In genomic region chr9:112193562-112194288, GRCh38 we compare ENCODE assay signal across 20 cellular contexts. TPM values are rescaled to one million over a fixed set of nuclear protein-coding genes. Genes with fewer than 3 reads are reported as not detected.
DNase-seq lines count a peak whose midpoint lies in the region; ATAC-seq, FAIRE-seq and TF ChIP-seq lines count a peak whose summit lies in the region.
"Had no signal": no experiment of that assay in that cellular context is flagged by ENCODE, and none has a peak within 500 bp of the region (broad histone marks: within the 10 kb centered on the region; RNA-seq: fewer than 3 reads in every experiment).

No MANE protein-coding gene starts in this region.

- H3K27ac ChIP-seq in astrocyte (ENCODE audit: low read depth, low read length) (no peak overlapping the region), vagina (peak overlapping the region; percentile 3)
- no peak overlapping the region for H3K27ac ChIP-seq in CD4-positive, alpha-beta T cell (ENCODE audit: low read depth, low read length)
- H3K27ac ChIP-seq: PC-9, stomach had no signal

- no peak overlapping the region for H2AFZ ChIP-seq in astrocyte (ENCODE audit: low read depth, low read length)
- H2AFZ ChIP-seq: PC-9 had no signal

- H3K36me3 ChIP-seq in astrocyte (ENCODE audit: insufficient read depth, low read length) (no peaks in the 10 kb centered on the region), vagina (no peaks in the 10 kb centered on the region)
- H3K36me3 ChIP-seq: breast epithelium, stomach had no signal

- no peak overlapping the region for H3K4me3 Mint-ChIP-seq in stimulated activated naive CD8-positive, alpha-beta T cell treated with anti-CD3 and anti-CD28 coated beads, Interleukin-15, amount 100 ng/mL, for 72 hours
- H3K4me3 Mint-ChIP-seq in astrocyte (ENCODE audit: unreplicated experiment) = no peak overlapping the region
- H3K4me3 Mint-ChIP-seq in CD4-positive, alpha-beta T cell = no peak overlapping the region
- H3K4me3 Mint-ChIP-seq: activated CD4-positive, alpha-beta memory T cell treated with anti-CD3 and anti-CD28 coated beads, Interleukin-2, amount 10 ng/mL, durations not matched to agents 7 days and 5 days; activated naive CD8-positive, alpha-beta T cell treated with anti-CD3 and anti-CD28 coated beads, Interleukin-2, amount 10 ng/mL, durations not matched to agents 7 days and 5 days; activated T-cell treated with anti-CD3 and anti-CD28 coated beads, Interleukin-2, amount 50 U/mL, for 72 hours; CD4-positive, alpha-beta memory T cell; immature natural killer cell had no signal

- intact Hi-C loops in vagina (cut with DNase I) = no loop called here
- intact Hi-C loops in CD4-positive, alpha-beta T cell (cut with DNase I, micrococcal nuclease) = no loop called here

- ATAC-seq in stimulated activated naive CD8-positive, alpha-beta T cell treated with anti-CD3 and anti-CD28 coated beads, Interleukin-15, Interleukin-2, amounts not matched to agents 100 U/mL and 50 U/mL, for 24 hours = peak; percentile 83
- no peak for ATAC-seq in stimulated activated naive CD8-positive, alpha-beta T cell treated with anti-CD3 and anti-CD28 coated beads, Interleukin-15, amount 100 ng/mL, for 72 hours
- no peak for ATAC-seq in HG03045 (IDR thresholded peaks at IDR 0.05; ENCODE audit: unreplicated experiment)
- no peak for ATAC-seq in CD4-positive, alpha-beta T cell (ENCODE audit: poor library complexity)
- ATAC-seq: activated T-cell treated with anti-CD3 and anti-CD28 coated beads, Interleukin-2, amount 50 U/mL, for 72 hours had no signal

- no peaks in the 10 kb centered on the region for H3K9me3 ChIP-seq in astrocyte (ENCODE audit: insufficient read depth, low read depth, low read length)
- H3K9me3 ChIP-seq in vagina = no peaks in the 10 kb centered on the region
- no peaks in the 10 kb centered on the region for H3K9me3 ChIP-seq in CD4-positive, alpha-beta T cell (ENCODE audit: control insufficient read depth, low read length)
- H3K9me3 ChIP-seq: breast epithelium, stomach had no signal

- H3K27me3 Mint-ChIP-seq in stimulated activated naive CD8-positive, alpha-beta T cell treated with anti-CD3 and anti-CD28 coated beads, Interleukin-15, amount 100 ng/mL, for 72 hours = no peaks in the 10 kb centered on the region
- no peaks in the 10 kb centered on the region for H3K27me3 Mint-ChIP-seq in astrocyte (ENCODE audit: low read depth, unreplicated experiment)
- no peaks in the 10 kb centered on the region for H3K27me3 Mint-ChIP-seq in CD4-positive, alpha-beta T cell
- H3K27me3 Mint-ChIP-seq: activated CD4-positive, alpha-beta memory T cell treated with anti-CD3 and anti-CD28 coated beads, Interleukin-2, amount 10 ng/mL, durations not matched to agents 7 days and 5 days; activated naive CD8-positive, alpha-beta T cell treated with anti-CD3 and anti-CD28 coated beads, Interleukin-2, amount 10 ng/mL, durations not matched to agents 7 days and 5 days; CD4-positive, alpha-beta memory T cell had no signal

- POLR2A ChIA-PET in CD4-positive, alpha-beta T cell (lab: Charles Lee) = no interaction called here

- TF ChIP-seq CTCF in astrocyte (IDR thresholded peaks at IDR 0.05; ENCODE audit: insufficient read depth, low read depth, low read length) (no peak), vagina (IDR thresholded peaks at IDR 0.05) (no peak)
- no peak for TF ChIP-seq CTCF in CD4-positive, alpha-beta T cell (IDR thresholded peaks at IDR 0.05)

- CTCF ChIA-PET in CD4-positive, alpha-beta T cell (lab: Charles Lee) = no interaction called here

- H3K4me3 ChIP-seq in astrocyte (ENCODE audit: insufficient read depth, low read depth, low read length) (no peak overlapping the region), vagina (no peak overlapping the region)
- H3K4me3 ChIP-seq: breast epithelium, PC-9, stomach had no signal

- H3K27ac Mint-ChIP-seq in stimulated activated naive CD8-positive, alpha-beta T cell treated with anti-CD3 and anti-CD28 coated beads, Interleukin-15, amount 100 ng/mL, for 72 hours = no peak overlapping the region
- no peak overlapping the region for H3K27ac Mint-ChIP-seq in astrocyte (ENCODE audit: unreplicated experiment)
- H3K27ac Mint-ChIP-seq in CD4-positive, alpha-beta T cell = no peak overlapping the region
- H3K27ac Mint-ChIP-seq: activated CD4-positive, alpha-beta memory T cell treated with anti-CD3 and anti-CD28 coated beads, Interleukin-2, amount 10 ng/mL, durations not matched to agents 7 days and 5 days; activated naive CD8-positive, alpha-beta T cell treated with anti-CD3 and anti-CD28 coated beads, Interleukin-2, amount 10 ng/mL, durations not matched to agents 7 days and 5 days; activated T-cell treated with anti-CD3 and anti-CD28 coated beads, Interleukin-2, amount 50 U/mL, for 72 hours; immature natural killer cell had no signal

- H4K20me1 ChIP-seq in astrocyte (ENCODE audit: insufficient read depth, low read length) = no peaks in the 10 kb centered on the region

- H3K36me3 Mint-ChIP-seq in astrocyte (ENCODE audit: low read depth, unreplicated experiment) = peaks cover 12% of the 10 kb centered on the region
- H3K36me3 Mint-ChIP-seq in CD4-positive, alpha-beta T cell (ENCODE audit: low read depth) = no peaks in the 10 kb centered on the region

- peak; percentile 58 for FAIRE-seq in astrocyte (lab: Jason Lieb, UNC)
- FAIRE-seq: HTR-8/SVneo had no signal

- no peaks in the 10 kb centered on the region for H3K9me3 Mint-ChIP-seq in stimulated activated naive CD8-positive, alpha-beta T cell treated with anti-CD3 and anti-CD28 coated beads, Interleukin-15, amount 100 ng/mL, for 72 hours
- H3K9me3 Mint-ChIP-seq in astrocyte (ENCODE audit: unreplicated experiment) = peaks cover 2% of the 10 kb centered on the region
- H3K9me3 Mint-ChIP-seq in CD4-positive, alpha-beta T cell = peaks cover 3% of the 10 kb centered on the region
- H3K9me3 Mint-ChIP-seq: activated CD4-positive, alpha-beta memory T cell treated with anti-CD3 and anti-CD28 coated beads, Interleukin-2, amount 10 ng/mL, durations not matched to agents 7 days and 5 days; immature natural killer cell had no signal

- TF ChIP-seq POLR2A in vagina (IDR thresholded peaks at IDR 0.05) = no peak

- H3K79me2 ChIP-seq in astrocyte (ENCODE audit: insufficient read depth, low read length) = no peaks in the 10 kb centered on the region

- H3K27me3 ChIP-seq in astrocyte (ENCODE audit: insufficient read depth, low read length) = no peaks in the 10 kb centered on the region
- no peaks in the 10 kb centered on the region for H3K27me3 ChIP-seq in vagina
- no peaks in the 10 kb centered on the region for H3K27me3 ChIP-seq in CD4-positive, alpha-beta T cell (ENCODE audit: control insufficient read depth, insufficient read depth, low read length)
- H3K27me3 ChIP-seq: breast epithelium, stomach had no signal

- no peak overlapping the region for H3K9ac ChIP-seq in astrocyte (ENCODE audit: low read length)

- DNase-seq in stimulated activated naive CD8-positive, alpha-beta T cell treated with anti-CD3 and anti-CD28 coated beads, Interleukin-15, Interleukin-2, amounts not matched to agents 100 U/mL and 50 U/mL, for 24 hours = no peak
- no peak for DNase-seq in stimulated activated naive CD8-positive, alpha-beta T cell treated with anti-CD3 and anti-CD28 coated beads, Interleukin-15, amount 100 ng/mL, for 72 hours
- DNase-seq in astrocyte (ENCODE audit: low read depth) = no peak
- DNase-seq in kidney tubule cell (ENCODE audit: low spot score) = peak; percentile 51
- DNase-seq in vagina (ENCODE audit: extremely low spot score in 2 of 2) = no peak
- DNase-seq in CD4-positive, alpha-beta T cell = no peak
- DNase-seq in T-helper 2 cell = no peak
- DNase-seq: activated CD4-positive, alpha-beta memory T cell treated with anti-CD3 and anti-CD28 coated beads, Interleukin-2, amount 10 ng/mL, durations not matched to agents 7 days and 5 days; activated naive CD8-positive, alpha-beta T cell treated with anti-CD3 and anti-CD28 coated beads, Interleukin-2, amount 10 ng/mL, durations not matched to agents 7 days and 5 days; activated T-cell treated with anti-CD3 and anti-CD28 coated beads, Interleukin-2, amount 50 U/mL, for 72 hours; CD4-positive, alpha-beta memory T cell; immature natural killer cell; NCI-H2029 treated with DMSO at 0.1 percent for 48 hours; NCI-H524 treated with DMSO at 0.1 percent for 48 hours; PC-9; stimulated activated CD4-positive, alpha-beta T cell treated with anti-CD3 and anti-CD28 coated beads, Interleukin-15, amount 100 ng/mL, for 24 hours; stomach had no signal

- H3K4me1 ChIP-seq in astrocyte (ENCODE audit: insufficient read depth, low read length) (no peaks in the 10 kb centered on the region), vagina (peaks cover 7% of the 10 kb centered on the region)
- H3K4me1 ChIP-seq: breast epithelium, stomach had no signal

- H3K4me1 Mint-ChIP-seq in stimulated activated naive CD8-positive, alpha-beta T cell treated with anti-CD3 and anti-CD28 coated beads, Interleukin-15, amount 100 ng/mL, for 72 hours = peaks cover 7% of the 10 kb centered on the region
- H3K4me1 Mint-ChIP-seq in astrocyte (ENCODE audit: low read depth, unreplicated experiment) = no peaks in the 10 kb centered on the region
- no peaks in the 10 kb centered on the region for H3K4me1 Mint-ChIP-seq in CD4-positive, alpha-beta T cell (ENCODE audit: low read depth)

- no peak overlapping the region for H3K4me2 ChIP-seq in astrocyte (ENCODE audit: low read length)
- H3K4me2 ChIP-seq: PC-9 had no signal

RNA-seq across cellular contexts. Expression of gene SUSD1, which starts 18.6 kb away (rescaled TPM):
- total RNA-seq in astrocyte (16.6 and 17.2 TPM in 2 replicates), vagina (10.8 TPM)
- 1 to 10 TPM; 5.3 to 5.4 TPM for total RNA-seq in CD4-positive, alpha-beta T cell
